In the genomic region with DNA sequence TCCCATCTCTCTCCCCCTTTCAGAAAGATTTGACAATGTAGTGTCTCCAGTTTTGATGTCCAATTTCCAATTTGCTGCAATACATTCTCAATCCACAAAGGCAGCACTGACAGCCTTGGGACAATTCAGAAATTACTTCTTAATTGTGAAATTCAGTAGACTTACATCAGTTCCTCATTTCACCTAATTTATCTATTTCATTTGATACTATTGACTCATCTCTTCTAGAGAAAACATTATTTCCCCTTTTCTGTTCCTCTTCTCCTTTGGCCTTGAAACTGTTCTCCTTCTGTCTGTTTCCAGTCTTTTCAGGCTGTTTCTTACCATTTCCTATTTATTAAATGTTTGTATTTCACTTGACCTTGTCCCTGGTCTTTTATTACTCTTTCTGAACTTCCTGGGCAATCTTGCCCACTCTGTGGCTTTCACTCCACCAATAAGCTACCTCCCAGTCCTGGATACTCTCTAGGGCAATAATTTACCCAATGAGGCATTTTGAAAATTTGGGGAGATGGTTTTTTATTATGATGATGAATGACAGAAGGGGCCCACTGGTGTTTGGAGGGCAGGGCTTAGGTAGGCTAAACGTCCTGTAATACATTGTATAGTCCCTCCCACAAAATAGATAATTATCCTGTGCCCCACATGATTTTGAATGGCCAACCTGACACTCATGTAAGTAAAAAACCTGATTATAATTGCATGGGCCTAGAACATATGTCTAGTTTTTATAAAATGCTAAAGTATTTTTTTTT, we compare ENCODE assay signal across 10 cellular contexts.
DNase-seq lines count a peak whose midpoint lies in the region; ATAC-seq and TF ChIP-seq lines count a peak whose summit lies in the region.
"Had no signal": no experiment of that assay in that cellular context is flagged by ENCODE, and none has a peak within 500 bp of the region (broad histone marks: within the 10 kb centered on the region; RNA-seq: fewer than 3 reads in every experiment).

No MANE protein-coding gene starts in this region.

- H3K4me3 ChIP-seq in OCI-LY7 (ENCODE audit: low read depth, low read length, poor library complexity, severe bottlenecking): no peak overlapping the region
- H3K4me3 ChIP-seq: BLaER1 had no signal

- no peaks in the 10 kb centered on the region for H3K79me2 ChIP-seq in OCI-LY7 (ENCODE audit: insufficient read depth, low read depth, low read length)

- no peaks in the 10 kb centered on the region for H3K9me2 ChIP-seq in OCI-LY7 (ENCODE audit: insufficient read depth, low read length)

- intact Hi-C loops in CD14-positive monocyte (cut with micrococcal nuclease) (loop anchor here (5.0 to 10.0 kb wide), 3 partner anchors 42 to 219 kb away; no protein-coding TSS in a partner anchor), OCI-LY7 (cut with micrococcal nuclease; ENCODE audit: unreplicated experiment) (no loop called here)
- intact Hi-C loops in activated CD4-positive, alpha-beta memory T cell treated with anti-CD3 and anti-CD28 coated beads for 36 hours (cut with micrococcal nuclease): no loop called here

- peak; percentile 80 for ATAC-seq in GM19397 (IDR thresholded peaks at IDR 0.05; ENCODE audit: unreplicated experiment)
- peak; percentile 55 for ATAC-seq in HG03045 (IDR thresholded peaks at IDR 0.05; ENCODE audit: unreplicated experiment)
- ATAC-seq in naive thymus-derived CD8-positive, alpha-beta T cell: no peak

- H3K4me2 ChIP-seq in OCI-LY7 (ENCODE audit: low read length): no peak overlapping the region
- H3K4me2 ChIP-seq: BLaER1 had no signal

- no peaks in the 10 kb centered on the region for H3K4me1 ChIP-seq in OCI-LY7 (ENCODE audit: insufficient read depth, low read length, poor library complexity, severe bottlenecking)
- H3K4me1 ChIP-seq: BLaER1 had no signal

- H3K4me3 Mint-ChIP-seq in CD14-positive monocyte: peak overlapping the region in 1 of 2 donors; percentile 24
- no peak overlapping the region for H3K4me3 Mint-ChIP-seq in activated CD4-positive, alpha-beta memory T cell treated with anti-CD3 and anti-CD28 coated beads for 36 hours
- no peak overlapping the region for H3K4me3 Mint-ChIP-seq in naive thymus-derived CD8-positive, alpha-beta T cell

- peaks cover 54% of the 10 kb centered on the region for H3K4me1 Mint-ChIP-seq in CD14-positive monocyte
- H3K4me1 Mint-ChIP-seq in activated CD4-positive, alpha-beta memory T cell treated with anti-CD3 and anti-CD28 coated beads for 36 hours (ENCODE audit: low read depth): no peaks in the 10 kb centered on the region
- H3K4me1 Mint-ChIP-seq in naive thymus-derived CD8-positive, alpha-beta T cell: peaks cover 0 to 12% (median 0%) of the 10 kb centered on the region in 4 donors

- no TSS peak for BruUV-seq in OCI-LY7 (replicated peaks; lab: Mats Ljungman, UMichigan)

- H3K27me3 Mint-ChIP-seq in CD14-positive monocyte (ENCODE audit: low read depth in 3 of 3): peaks cover 0 to 2% (median 0%) of the 10 kb centered on the region in 3 donors
- H3K27me3 Mint-ChIP-seq in activated CD4-positive, alpha-beta memory T cell treated with anti-CD3 and anti-CD28 coated beads for 36 hours: no peaks in the 10 kb centered on the region
- peaks cover 0 to 21% (median 0%) of the 10 kb centered on the region in 5 donors for H3K27me3 Mint-ChIP-seq in naive thymus-derived CD8-positive, alpha-beta T cell

- H3K9me3 ChIP-seq in OCI-LY7 (ENCODE audit: low read length): no peaks in the 10 kb centered on the region
- H3K9me3 ChIP-seq: BLaER1 had no signal

- peaks cover 0 to 9% (median 2%) of the 10 kb centered on the region in 7 donors for H3K9me3 Mint-ChIP-seq in CD14-positive monocyte
- H3K9me3 Mint-ChIP-seq in activated CD4-positive, alpha-beta memory T cell treated with anti-CD3 and anti-CD28 coated beads for 36 hours: no peaks in the 10 kb centered on the region
- H3K9me3 Mint-ChIP-seq in naive thymus-derived CD8-positive, alpha-beta T cell: peaks cover 0 to 3% (median 0%) of the 10 kb centered on the region in 9 donors

- POLR2A ChIA-PET in OCI-LY7 (lab: Charles Lee): no interaction called here
- POLR2A ChIA-PET in activated CD4-positive, alpha-beta memory T cell treated with anti-CD3 and anti-CD28 coated beads for 36 hours (lab: Charles Lee): no interaction called here
- POLR2A ChIA-PET in naive thymus-derived CD8-positive, alpha-beta T cell (lab: Charles Lee): no interaction called here

- H4K20me1 ChIP-seq in OCI-LY7 (ENCODE audit: insufficient read depth, low read length): no peaks in the 10 kb centered on the region
- H4K20me1 ChIP-seq: BLaER1 had no signal

- CTCF ChIA-PET in OCI-LY7 (lab: Charles Lee; ENCODE audit: unreplicated experiment): no interaction called here
- CTCF ChIA-PET in activated CD4-positive, alpha-beta memory T cell treated with anti-CD3 and anti-CD28 coated beads for 36 hours (lab: Charles Lee): no interaction called here

- TF ChIP-seq CTCF in CD14-positive monocyte (IDR thresholded peaks at IDR 0.05): peak; percentile 63
- no peak for TF ChIP-seq CTCF in OCI-LY7 (conservative IDR thresholded peaks at IDR 0.05; ENCODE audit: low read length)

- H2AFZ ChIP-seq in OCI-LY7 (ENCODE audit: low read length): no peak overlapping the region

- no peak for DNase-seq in CD14-positive monocyte (ENCODE audit: low spot score)
- DNase-seq in OCI-LY7 (ENCODE audit: low spot score): peak; percentile 0
- DNase-seq in activated CD4-positive, alpha-beta memory T cell treated with anti-CD3 and anti-CD28 coated beads for 36 hours: no peak
- no peak for DNase-seq in HuH-7.5 (ENCODE audit: low spot score)
- no peak for DNase-seq in naive thymus-derived CD8-positive, alpha-beta T cell
- no peak for DNase-seq in activated CD8-positive, alpha-beta memory T cell treated with anti-CD3 and anti-CD28 coated beads, Interleukin-2, amount 50 U/mL, for 4 hours
- DNase-seq: dermis blood vessel endothelial cell had no signal

- H3K36me3 Mint-ChIP-seq in CD14-positive monocyte: peaks cover 4 to 6% of the 10 kb centered on the region in 2 donors
- no peaks in the 10 kb centered on the region for H3K36me3 Mint-ChIP-seq in activated CD4-positive, alpha-beta memory T cell treated with anti-CD3 and anti-CD28 coated beads for 36 hours
- no peaks in the 10 kb centered on the region for H3K36me3 Mint-ChIP-seq in naive thymus-derived CD8-positive, alpha-beta T cell

- peak overlapping the region; percentile 91 to 98 (median 96) for H3K27ac Mint-ChIP-seq in CD14-positive monocyte
- H3K27ac Mint-ChIP-seq in activated CD4-positive, alpha-beta memory T cell treated with anti-CD3 and anti-CD28 coated beads for 36 hours: no peak overlapping the region
- peak overlapping the region in 1 of 10 donors; percentile 30 for H3K27ac Mint-ChIP-seq in naive thymus-derived CD8-positive, alpha-beta T cell

- H3K36me3 ChIP-seq in OCI-LY7 (ENCODE audit: insufficient read depth, low read length): no peaks in the 10 kb centered on the region
- H3K36me3 ChIP-seq: BLaER1 had no signal

- H3K27ac ChIP-seq in OCI-LY7 (ENCODE audit: low read depth, low read length, poor library complexity, severe bottlenecking): no peak overlapping the region
- H3K27ac ChIP-seq: BLaER1 had no signal

Comparison
In these comparisons a context has a peak if more than half of its experiments do, and no peak if none do; other contexts are left out.
1. ATAC-seq: peak in GM19397 (single experiment) and HG03045 (single experiment); none in naive thymus-derived CD8-positive, alpha-beta T cell (0 of 2).
2. intact Hi-C loops: an anchor here in CD14-positive monocyte (5.0 to 10.0 kb wide); none called in OCI-LY7 and activated CD4-positive, alpha-beta memory T cell treated with anti-CD3 and anti-CD28 coated beads for 36 hours.